Comparison of ENCODE assay signal across 8 cellular contexts in the genomic region with DNA sequence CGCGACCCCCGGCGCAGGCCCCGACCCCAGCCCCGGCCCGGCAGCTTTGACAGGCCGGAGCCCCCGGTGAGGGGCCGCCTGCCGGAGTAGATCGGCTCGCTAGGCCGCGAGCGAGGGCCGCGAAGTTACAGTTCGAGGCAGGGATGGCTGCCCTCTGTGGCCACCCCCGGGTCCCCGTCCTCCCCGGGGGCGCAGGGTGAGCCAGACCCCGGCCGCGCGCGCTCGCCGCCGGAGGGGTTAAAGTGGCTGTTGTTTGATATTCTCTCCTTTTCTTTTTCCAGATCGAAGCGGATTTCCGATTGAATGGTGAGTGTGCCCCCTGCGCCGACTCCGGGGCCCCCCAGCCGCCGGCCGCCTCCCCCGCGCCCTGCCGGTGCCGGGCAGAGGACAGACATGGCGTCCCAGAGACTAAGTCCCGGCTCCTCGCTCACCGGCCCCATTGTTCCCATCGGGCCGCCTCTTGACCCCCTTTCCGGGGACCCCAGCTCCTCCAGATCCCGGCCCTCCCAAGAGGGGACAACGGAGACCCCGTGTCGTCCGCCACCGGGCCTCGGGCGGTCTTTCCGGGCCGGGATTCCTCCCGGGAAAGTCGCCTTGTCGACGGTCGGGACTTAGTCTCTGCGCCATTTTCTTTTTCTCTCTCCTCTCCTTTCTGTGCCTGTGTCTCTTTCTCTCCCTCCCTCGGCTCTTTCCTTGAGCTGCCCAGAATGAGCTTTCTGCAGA. TPM values are rescaled to one million over a fixed set of nuclear protein-coding genes. Genes with fewer than 3 reads are reported as not detected.
A peak's percentile ranks its signal among the peaks of the same experiment; 100 is the strongest.
DNase-seq lines count a peak whose midpoint lies in the region; ATAC-seq and TF ChIP-seq lines count a peak whose summit lies in the region.

No MANE protein-coding gene starts in this region.

- 1% methylated on average over 45 to 68 of the region's 68 CpGs for WGBS in heart left ventricle, 4 donors

- POLR2A ChIA-PET in activated CD4-positive, alpha-beta T cell treated with anti-CD3 and anti-CD28 coated beads for 36 hours (lab: Charles Lee), result interaction anchor here (1.2 kb wide), 1 partner anchor 18 kb away, joined by 4 read pairs; no protein-coding TSS in a partner anchor
- POLR2A ChIA-PET in OCI-LY7 (lab: Charles Lee), result interaction anchor here (0.6 to 7.6 kb wide), 8 partner anchors 9 to 244 kb away, joined by 3 to 88 read pairs (median 4); no protein-coding TSS in a partner anchor

- H3K9me2 ChIP-seq in OCI-LY7 (ENCODE audit: insufficient read depth, low read length), result no peaks in the 10 kb centered on the region

- no peaks in the 10 kb centered on the region for H3K27me3 ChIP-seq in heart left ventricle
- H3K27me3 ChIP-seq in rectal smooth muscle tissue (ENCODE audit: control insufficient read depth, insufficient read depth, low read length), result no peaks in the 10 kb centered on the region

- TF ChIP-seq CTCF in OCI-LY7 (conservative IDR thresholded peaks at IDR 0.05; ENCODE audit: low read length), result no peak
- no peak for TF ChIP-seq CTCF in heart left ventricle (IDR thresholded peaks at IDR 0.05)

- peaks cover 63% of the 10 kb centered on the region for H3K79me2 ChIP-seq in OCI-LY7 (ENCODE audit: insufficient read depth, low read depth, low read length)

- peaks cover 37% of the 10 kb centered on the region for H3K36me3 Mint-ChIP-seq in activated CD4-positive, alpha-beta T cell treated with anti-CD3 and anti-CD28 coated beads for 36 hours (ENCODE audit: low read depth)
- peaks cover 12% of the 10 kb centered on the region for H3K36me3 Mint-ChIP-seq in activated naive CD8-positive, alpha-beta T cell

- H3K27me3 Mint-ChIP-seq in activated CD4-positive, alpha-beta T cell treated with anti-CD3 and anti-CD28 coated beads for 36 hours, result no peaks in the 10 kb centered on the region
- no peaks in the 10 kb centered on the region for H3K27me3 Mint-ChIP-seq in activated naive CD8-positive, alpha-beta T cell

- peak overlapping the region; percentile 92 for H3K27ac Mint-ChIP-seq in activated CD4-positive, alpha-beta T cell treated with anti-CD3 and anti-CD28 coated beads for 36 hours
- H3K27ac Mint-ChIP-seq in activated naive CD8-positive, alpha-beta T cell, result peak overlapping the region; percentile 93

- peak overlapping the region; percentile 92 for H3K4me2 ChIP-seq in OCI-LY7 (ENCODE audit: low read length)

- BruUV-seq in OCI-LY7 (replicated peaks; lab: Mats Ljungman, UMichigan), result no TSS peak

- peak overlapping the region; percentile 88 for H3K4me3 ChIP-seq in OCI-LY7 (ENCODE audit: low read depth, low read length, poor library complexity, severe bottlenecking)
- peak overlapping the region; percentile 66 to 99 (median 94) for H3K4me3 ChIP-seq in heart left ventricle
- peak overlapping the region; percentile 89 for H3K4me3 ChIP-seq in rectal smooth muscle tissue (ENCODE audit: low read length)

- peaks cover 48% of the 10 kb centered on the region for H4K20me1 ChIP-seq in OCI-LY7 (ENCODE audit: insufficient read depth, low read length)

- no peaks in the 10 kb centered on the region for H3K9me3 Mint-ChIP-seq in activated CD4-positive, alpha-beta T cell treated with anti-CD3 and anti-CD28 coated beads for 36 hours (ENCODE audit: low read depth)
- no peaks in the 10 kb centered on the region for H3K9me3 Mint-ChIP-seq in activated naive CD8-positive, alpha-beta T cell (ENCODE audit: low read depth)

- H3K9me3 ChIP-seq in OCI-LY7 (ENCODE audit: low read length) (no peaks in the 10 kb centered on the region), heart left ventricle (no peaks in the 10 kb centered on the region)

- no peak for ATAC-seq in activated CD4-positive, alpha-beta T cell treated with anti-CD3 and anti-CD28 coated beads for 36 hours
- ATAC-seq in HG03045 (IDR thresholded peaks at IDR 0.05; ENCODE audit: unreplicated experiment) (peak; percentile 31), heart left ventricle (peak in 2 of 4 donors; percentile 11 to 50)

- no peak for TF ChIP-seq POLR2A in heart left ventricle (IDR thresholded peaks at IDR 0.05)

- H3K4me1 ChIP-seq in OCI-LY7 (ENCODE audit: insufficient read depth, low read length, poor library complexity, severe bottlenecking) (peaks cover 63% of the 10 kb centered on the region), heart left ventricle (peaks cover 9 to 54% (median 45%) of the 10 kb centered on the region in 12 donors), rectal smooth muscle tissue (ENCODE audit: control insufficient read depth, insufficient read depth, low read length) (peaks cover 24% of the 10 kb centered on the region)

- H3K9ac ChIP-seq in rectal smooth muscle tissue (ENCODE audit: low read length), result peak overlapping the region; percentile 70

- intact Hi-C loops in activated CD4-positive, alpha-beta T cell treated with anti-CD3 and anti-CD28 coated beads for 36 hours (cut with DNase I, micrococcal nuclease), result loop anchor here (1.0 to 5.0 kb wide), 4 partner anchors 19 to 108 kb away; partner anchors contain the start of gene PLCG1 (in 1 of the 2)
- intact Hi-C loops in OCI-LY7 (cut with micrococcal nuclease; ENCODE audit: unreplicated experiment), result loop anchor here (2.0 kb wide), 1 partner anchor 19 kb away; no protein-coding TSS in a partner anchor
- intact Hi-C loops in heart left ventricle (cut with DNase I), result loop anchor here in 4 of 10 donors (5.0 kb wide), 3 partner anchors 37 to 48 kb away; no protein-coding TSS in a partner anchor

- H3K27ac ChIP-seq in OCI-LY7 (ENCODE audit: low read depth, low read length, poor library complexity, severe bottlenecking), result peak overlapping the region; percentile 54
- peak overlapping the region; percentile 89 to 99 (median 94) for H3K27ac ChIP-seq in heart left ventricle
- H3K27ac ChIP-seq in rectal smooth muscle tissue (ENCODE audit: low read depth, low read length), result peak overlapping the region; percentile 96

- H3K36me3 ChIP-seq in OCI-LY7 (ENCODE audit: insufficient read depth, low read length) (peaks cover 55% of the 10 kb centered on the region), heart left ventricle (no peaks in the 10 kb centered on the region), rectal smooth muscle tissue (ENCODE audit: control insufficient read depth, insufficient read depth, low read length) (no peaks in the 10 kb centered on the region)

- no peak overlapping the region for H2AFZ ChIP-seq in OCI-LY7 (ENCODE audit: low read length)

- CTCF ChIA-PET in activated CD4-positive, alpha-beta T cell treated with anti-CD3 and anti-CD28 coated beads for 36 hours (lab: Charles Lee), result interaction anchor here (0.7 to 4.1 kb wide), 5 partner anchors 8 to 39 kb away, joined by 3 to 23 read pairs (median 3); no protein-coding TSS in a partner anchor
- CTCF ChIA-PET in OCI-LY7 (lab: Charles Lee; ENCODE audit: unreplicated experiment), result no interaction called here

- H3K4me3 Mint-ChIP-seq in activated CD4-positive, alpha-beta T cell treated with anti-CD3 and anti-CD28 coated beads for 36 hours, result peak overlapping the region; percentile 84
- peak overlapping the region; percentile 94 for H3K4me3 Mint-ChIP-seq in activated naive CD8-positive, alpha-beta T cell

- DNase-seq in activated CD4-positive, alpha-beta T cell treated with anti-CD3 and anti-CD28 coated beads for 36 hours, result peak; percentile 65
- DNase-seq in activated CD4-positive, alpha-beta T cell treated with anti-CD3 and anti-CD28 coated beads for 1 hour, result no peak
- DNase-seq in OCI-LY7 (ENCODE audit: low spot score) (no peak), heart left ventricle (peak; percentile 36 to 73 (median 43)), NCI-H774 (lab: John Stamatoyannopoulos, UW) (no peak)

- peaks cover 51% of the 10 kb centered on the region for H3K4me1 Mint-ChIP-seq in activated CD4-positive, alpha-beta T cell treated with anti-CD3 and anti-CD28 coated beads for 36 hours
- peaks cover 52% of the 10 kb centered on the region for H3K4me1 Mint-ChIP-seq in activated naive CD8-positive, alpha-beta T cell (ENCODE audit: low read depth)

RNA-seq across cellular contexts. Expression of gene TOP1, which starts 0.7 kb away (rescaled TPM):
- 100 to 1,000 TPM; 111 to 124 TPM for total RNA-seq in activated CD4-positive, alpha-beta T cell treated with anti-CD3 and anti-CD28 coated beads for 36 hours
- total RNA-seq in OCI-LY7 (2014; rRNA removed; shearing (Covaris generic)), result 44.6 and 53.0 TPM in 2 replicates
- 168 and 200 TPM in 2 replicates for total RNA-seq in OCI-LY7 (2022)
- total RNA-seq in heart left ventricle, result 10 to 100 TPM; 15.0 to 32.3 (median 21.8) TPM
- 10 to 100 TPM; 11.6 to 21.4 TPM for polyA plus RNA-seq in heart left ventricle

Comparison
In these comparisons a context has a peak if more than half of its experiments do, and no peak if none do; other contexts are left out.
1. DNase-seq: peak in activated CD4-positive, alpha-beta T cell treated with anti-CD3 and anti-CD28 coated beads for 36 hours (single experiment) and heart left ventricle (5 of 5); none in activated CD4-positive, alpha-beta T cell treated with anti-CD3 and anti-CD28 coated beads for 1 hour (single experiment), OCI-LY7 (single experiment) and NCI-H774 (single experiment).
2. Peak in every context shown above with its lines, with median percentiles within 50 percentile points of each other: H3K27ac ChIP-seq and H3K4me3 ChIP-seq.